Comparison of ENCODE assay signal across 17 cellular contexts in the genomic region with DNA sequence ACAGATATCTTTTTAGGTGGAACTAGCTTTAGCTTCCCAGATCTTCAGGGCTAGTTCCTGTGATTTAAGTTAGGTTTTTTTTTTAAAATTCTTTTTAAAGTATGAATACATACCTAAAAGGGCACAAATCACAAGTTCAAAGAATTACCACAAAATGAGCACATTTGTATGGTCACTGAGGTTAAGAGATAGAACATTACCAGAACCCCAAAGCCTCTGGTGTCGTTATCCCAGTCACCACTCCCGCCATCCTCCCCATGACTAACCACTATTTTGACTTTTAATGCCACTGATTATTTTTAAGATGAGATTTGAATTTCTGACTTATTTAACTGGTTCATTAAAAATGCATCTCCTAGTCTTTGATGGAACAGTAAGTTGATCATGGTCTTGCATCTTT. TPM values are rescaled to one million over a fixed set of nuclear protein-coding genes. Genes with fewer than 3 reads are reported as not detected.
A peak's percentile ranks its signal among the peaks of the same experiment; 100 is the strongest.
DNase-seq lines count a peak whose midpoint lies in the region; ATAC-seq, FAIRE-seq and TF ChIP-seq lines count a peak whose summit lies in the region.
"Had no signal": no experiment of that assay in that cellular context is flagged by ENCODE, and none has a peak within 500 bp of the region (broad histone marks: within the 10 kb centered on the region; RNA-seq: fewer than 3 reads in every experiment).

No MANE protein-coding gene starts in this region.

- H3K4me3 Mint-ChIP-seq in CD8-positive, alpha-beta T cell: peak overlapping the region; percentile 76
- H3K4me3 Mint-ChIP-seq in activated CD8-positive, alpha-beta T cell treated with anti-CD3 and anti-CD28 coated beads for 36 hours: peak overlapping the region; percentile 96
- no peak overlapping the region for H3K4me3 Mint-ChIP-seq in memory B cell

- TF ChIP-seq CTCF in A549 (IDR thresholded peaks at IDR 0.05) (no peak), body of pancreas (IDR thresholded peaks at IDR 0.05) (no peak)
- no peak for TF ChIP-seq CTCF in CD8-positive, alpha-beta T cell (IDR thresholded peaks at IDR 0.05)
- TF ChIP-seq CTCF in activated CD8-positive, alpha-beta T cell treated with anti-CD3 and anti-CD28 coated beads for 36 hours (IDR thresholded peaks at IDR 0.05): no peak

- no peaks in the 10 kb centered on the region for H3K9me3 ChIP-seq in A549
- no peaks in the 10 kb centered on the region for H3K9me3 ChIP-seq in CD8-positive, alpha-beta T cell (ENCODE audit: low read length)
- H3K9me3 ChIP-seq in body of pancreas: no peaks in the 10 kb centered on the region
- H3K9me3 ChIP-seq: thoracic aorta had no signal

- ATAC-seq in A549 (no peak), memory B cell (ENCODE audit: low read depth) (no peak), body of pancreas (no peak), left ventricle myocardium superior (no peak)
- ATAC-seq in CD8-positive, alpha-beta T cell: no peak
- peak; percentile 18 for ATAC-seq in activated CD8-positive, alpha-beta T cell treated with anti-CD3 and anti-CD28 coated beads for 36 hours
- ATAC-seq: Right ventricle myocardium inferior had no signal

- no peak for DNase-seq in A549 (ENCODE audit: low read depth in 1 of 2, low spot score in 1 of 2)
- DNase-seq in CD8-positive, alpha-beta T cell: peak in 1 of 7 experiments; percentile 19
- peak; percentile 20 for DNase-seq in activated CD8-positive, alpha-beta T cell treated with anti-CD3 and anti-CD28 coated beads for 36 hours
- DNase-seq in memory B cell (ENCODE audit: low spot score in 2 of 2): no peak
- DNase-seq in NCI-H2029 treated with DMSO at 0.1 percent for 48 hours (lab: John Stamatoyannopoulos, UW): no peak
- DNase-seq in body of pancreas: no peak
- DNase-seq in left ventricle myocardium superior: no peak
- DNase-seq in AG08395 (ENCODE audit: low spot score): no peak
- DNase-seq: NCI-H1417, NCI-H2227 treated with DMSO at 0.1 percent for 48 hours had no signal

- H3K4me2 ChIP-seq in A549: peak overlapping the region; percentile 90
- H3K4me2 ChIP-seq: KMS-11 had no signal

- POLR2A ChIA-PET in A549 (lab: Yijun Ruan, JAX): no interaction called here
- POLR2A ChIA-PET in CD8-positive, alpha-beta T cell (lab: Charles Lee): no interaction called here
- POLR2A ChIA-PET in activated CD8-positive, alpha-beta T cell treated with anti-CD3 and anti-CD28 coated beads for 36 hours (lab: Charles Lee): interaction anchor here (1.2 kb wide), 1 partner anchor 210 kb away, joined by 3 read pairs; the partner anchor contains the start of gene COX7B

- H3K4me3 ChIP-seq in A549 (no peak overlapping the region), body of pancreas (no peak overlapping the region)
- H3K4me3 ChIP-seq in CD8-positive, alpha-beta T cell (ENCODE audit: low read depth, low read length): no peak overlapping the region

- peaks cover 22% of the 10 kb centered on the region for H3K36me3 ChIP-seq in CD8-positive, alpha-beta T cell (ENCODE audit: insufficient read depth, low read length)
- no peaks in the 10 kb centered on the region for H3K36me3 ChIP-seq in body of pancreas (replicated peaks in 1 of 2; ENCODE audit: insufficient read depth in 1 of 2, low read depth in 2 of 2)
- H3K36me3 ChIP-seq: thoracic aorta had no signal

- CTCF ChIA-PET in A549 (lab: Yijun Ruan, JAX): interaction anchor here (0.6 kb wide), 1 partner anchor 267 kb away, joined by 3 read pairs; no protein-coding TSS in a partner anchor
- CTCF ChIA-PET in CD8-positive, alpha-beta T cell (lab: Charles Lee): interaction anchor here (0.7 kb wide), 1 partner anchor 1039 kb away, joined by 3 read pairs; no protein-coding TSS in a partner anchor
- CTCF ChIA-PET in activated CD8-positive, alpha-beta T cell treated with anti-CD3 and anti-CD28 coated beads for 36 hours (lab: Charles Lee): no interaction called here

- 95% methylated on average over 2 of the region's 2 CpGs for WGBS in A549 (ENCODE audit: missing lambda C conversion rate)
- 68 to 95% methylated on average over 2 of the region's 2 CpGs for WGBS in body of pancreas, 2 donors

- peaks cover 63% of the 10 kb centered on the region for H3K36me3 Mint-ChIP-seq in CD8-positive, alpha-beta T cell
- H3K36me3 Mint-ChIP-seq in activated CD8-positive, alpha-beta T cell treated with anti-CD3 and anti-CD28 coated beads for 36 hours (ENCODE audit: low read depth): peaks cover 79% of the 10 kb centered on the region
- peaks cover 10% of the 10 kb centered on the region for H3K36me3 Mint-ChIP-seq in memory B cell

- intact Hi-C loops in CD8-positive, alpha-beta T cell (cut with DNase I, micrococcal nuclease): loop anchor here in 1 of 2 experiments (10.0 kb wide), 2 partner anchors 1155 to 1935 kb away; partner anchors contain the start of gene PBDC1
- intact Hi-C loops in activated CD8-positive, alpha-beta T cell treated with anti-CD3 and anti-CD28 coated beads for 36 hours (cut with micrococcal nuclease): no loop called here
- intact Hi-C loops in body of pancreas (cut with DNase I): no loop called here
- intact Hi-C loops in left ventricle myocardium superior (cut with micrococcal nuclease): loop anchor here (10.0 kb wide), 1 partner anchor 205 kb away; no protein-coding TSS in a partner anchor

- FAIRE-seq in A549 (lab: Jason Lieb, UNC): no peak
- FAIRE-seq: endometrium had no signal

- no peaks in the 10 kb centered on the region for H3K27me3 ChIP-seq in CD8-positive, alpha-beta T cell (ENCODE audit: insufficient read depth, low read length)
- no peaks in the 10 kb centered on the region for H3K27me3 ChIP-seq in body of pancreas
- H3K27me3 ChIP-seq: cardiac muscle cell had no signal

- H3K27ac Mint-ChIP-seq in CD8-positive, alpha-beta T cell: peak overlapping the region; percentile 64
- peak overlapping the region; percentile 94 for H3K27ac Mint-ChIP-seq in activated CD8-positive, alpha-beta T cell treated with anti-CD3 and anti-CD28 coated beads for 36 hours
- peak overlapping the region; percentile 41 for H3K27ac Mint-ChIP-seq in memory B cell
- H3K27ac Mint-ChIP-seq: B cell had no signal

- peaks cover 67% of the 10 kb centered on the region for H3K4me1 Mint-ChIP-seq in CD8-positive, alpha-beta T cell (ENCODE audit: low read depth)
- H3K4me1 Mint-ChIP-seq in activated CD8-positive, alpha-beta T cell treated with anti-CD3 and anti-CD28 coated beads for 36 hours (ENCODE audit: low read depth): peaks cover 45% of the 10 kb centered on the region
- peaks cover 28% of the 10 kb centered on the region for H3K4me1 Mint-ChIP-seq in memory B cell

- no peaks in the 10 kb centered on the region for H3K9me3 Mint-ChIP-seq in CD8-positive, alpha-beta T cell
- H3K9me3 Mint-ChIP-seq in activated CD8-positive, alpha-beta T cell treated with anti-CD3 and anti-CD28 coated beads for 36 hours: no peaks in the 10 kb centered on the region
- no peaks in the 10 kb centered on the region for H3K9me3 Mint-ChIP-seq in memory B cell

- H3K27ac ChIP-seq in A549: no peak overlapping the region
- H3K27ac ChIP-seq in CD8-positive, alpha-beta T cell (ENCODE audit: low read depth, low read length): no peak overlapping the region
- H3K27ac ChIP-seq in body of pancreas: no peak overlapping the region
- H3K27ac ChIP-seq: cardiac muscle cell, HL-60, KMS-11, thoracic aorta had no signal

- TF ChIP-seq EP300 in A549 (IDR thresholded peaks at IDR 0.05): no peak

- H3K4me1 ChIP-seq in A549: peaks cover 60% of the 10 kb centered on the region
- H3K4me1 ChIP-seq in CD8-positive, alpha-beta T cell (ENCODE audit: insufficient read depth, low read length): peaks cover 62% of the 10 kb centered on the region
- peaks cover 43% of the 10 kb centered on the region for H3K4me1 ChIP-seq in body of pancreas

- no peak for TF ChIP-seq RAD21 in A549 (conservative IDR thresholded peaks at IDR 0.05 in 1 of 2, IDR thresholded peaks at IDR 0.05 in 1 of 2)

- TF ChIP-seq POLR2A in A549 (IDR thresholded peaks at IDR 0.05; ENCODE audit: low read length) (no peak), body of pancreas (IDR thresholded peaks at IDR 0.05) (no peak)

- no peaks in the 10 kb centered on the region for H3K27me3 Mint-ChIP-seq in CD8-positive, alpha-beta T cell (ENCODE audit: low read depth)
- no peaks in the 10 kb centered on the region for H3K27me3 Mint-ChIP-seq in activated CD8-positive, alpha-beta T cell treated with anti-CD3 and anti-CD28 coated beads for 36 hours
- H3K27me3 Mint-ChIP-seq in memory B cell: no peaks in the 10 kb centered on the region
- H3K27me3 Mint-ChIP-seq: B cell had no signal

TF ChIP-seq in A549, 52 proteins besides CTCF, POLR2A, EP300 and RAD21 (continues in another document):
- TF ChIP-seq EHMT2 (IDR thresholded peaks at IDR 0.05; ENCODE audit: low read depth): no peak
- TF ChIP-seq HOXB5 (CRISPR knock-in tag; IDR thresholded peaks at IDR 0.05): no peak
- no peak for TF ChIP-seq SREBF2 (IDR thresholded peaks at IDR 0.05)
- TF ChIP-seq HOXB13 (CRISPR knock-in tag; IDR thresholded peaks at IDR 0.05; ENCODE audit: low read depth): no peak
- no peak for TF ChIP-seq SMC3 (IDR thresholded peaks at IDR 0.05)

RNA-seq across cellular contexts. Expression of gene PGK1, which starts 5.4 kb away (rescaled TPM):
- 689 and 781 TPM in 2 replicates for polyA plus RNA-seq in A549 (2011; rRNA removed)
- polyA plus RNA-seq in A549 (2012; cell fraction: cytosol; rRNA removed): 338 and 354 TPM in 2 replicates
- 209 and 562 TPM in 2 replicates for polyA plus RNA-seq in A549 (2012; cell fraction: nucleus; rRNA removed)
- polyA plus RNA-seq in A549 (2017; fragmentation: RNase III; extraction: RNeasy Plus Mini Kit Qiagen cat#74134 plus additional on column Dnase treatment): 329 to 351 TPM (median 333 TPM) in 3 replicates
- polyA minus RNA-seq in A549 (2011; rRNA and poly(A)+ RNA removed): 305 and 409 TPM in 2 replicates
- total RNA-seq in CD8-positive, alpha-beta T cell: 100 to 1,000 TPM; 364 to 374 TPM
- 1,000 to 10,000 TPM; 1,745 to 1,759 TPM for total RNA-seq in activated CD8-positive, alpha-beta T cell treated with anti-CD3 and anti-CD28 coated beads for 36 hours
- total RNA-seq in body of pancreas: 10 to 100 TPM; 46.7 to 79.4 TPM
- 448 TPM for total RNA-seq in left ventricle myocardium superior

RNA-seq across cellular contexts. Expression of gene TAF9B, which starts 30.0 kb away (rescaled TPM):
- polyA plus RNA-seq in A549 (2011; rRNA removed) (36.2 and 43.4 TPM in 2 replicates), A549 (2017; fragmentation: RNase III; extraction: RNeasy Plus Mini Kit Qiagen cat#74134 plus additional on column Dnase treatment) (14.5 to 17.0 TPM (median 14.6 TPM) in 3 replicates)
- 11.6 and 12.6 TPM in 2 replicates for polyA plus RNA-seq in A549 (2012; cell fraction: cytosol; rRNA removed)
- 4.2 and 5.5 TPM in 2 replicates for polyA plus RNA-seq in A549 (2012; cell fraction: nucleus; rRNA removed)
- 18.6 and 19.8 TPM in 2 replicates for polyA minus RNA-seq in A549 (2011; rRNA and poly(A)+ RNA removed)
- total RNA-seq in CD8-positive, alpha-beta T cell: 1 to 10 TPM; 5.7 to 7.1 TPM
- total RNA-seq in activated CD8-positive, alpha-beta T cell treated with anti-CD3 and anti-CD28 coated beads for 36 hours: 10 to 100 TPM; 11.3 to 13.4 TPM
- total RNA-seq in body of pancreas (10 to 100 TPM; 11.7 to 21.4 TPM), left ventricle myocardium superior (19.1 TPM)

Comparison
In these comparisons a context has a peak if more than half of its experiments do, and no peak if none do; other contexts are left out.
1. H3K27ac Mint-ChIP-seq: peak in every context shown above with its lines; median percentile 94 in activated CD8-positive, alpha-beta T cell treated with anti-CD3 and anti-CD28 coated beads for 36 hours; 64 in CD8-positive, alpha-beta T cell; 41 in memory B cell.